Comparison of ENCODE assay signal across 19 cellular contexts in genomic region chr20:42494290-42494689, GRCh38.
"Had no signal": no experiment of that assay in that cellular context is flagged by ENCODE, and none has a peak within 500 bp of the region (broad histone marks: within the 10 kb centered on the region; RNA-seq: fewer than 3 reads in every experiment).

No MANE protein-coding gene starts in this region.

- H3K4me3 Mint-ChIP-seq: naive thymus-derived CD8-positive, alpha-beta T cell; neural crest cell had no signal

- DNase-seq: colonic mucosa; dermis blood vessel endothelial cell; foreskin melanocyte; head of caudate nucleus; kidney; mammary epithelial cell; mucosa of descending colon; naive thymus-derived CD8-positive, alpha-beta T cell; ovary; right cardiac atrium; small intestine; stimulated activated CD4-positive, alpha-beta T cell treated with anti-CD3 and anti-CD28 coated beads, Interleukin-12 subunit alpha, Interleukin-12 subunit beta, amount 100 ng/mL, for 4 hours; stimulated activated naive CD4-positive, alpha-beta T cell; stomach; substantia nigra; transverse colon had no signal

- H3K27ac Mint-ChIP-seq: naive thymus-derived CD8-positive, alpha-beta T cell had no signal

- H2AFZ ChIP-seq: hepatocyte had no signal

- H3K9me3 ChIP-seq: colonic mucosa, mucosa of descending colon, ovary, stomach, thoracic aorta, transverse colon had no signal

- H3K79me2 ChIP-seq: hepatocyte had no signal

- H3K36me3 ChIP-seq: colonic mucosa, ovary, stomach, thoracic aorta, transverse colon had no signal

- H3K4me1 Mint-ChIP-seq: neural crest cell had no signal

- H3K9me3 Mint-ChIP-seq: neural crest cell had no signal

- H3K36me3 Mint-ChIP-seq: naive thymus-derived CD8-positive, alpha-beta T cell had no signal

- H3K4me1 ChIP-seq: colonic mucosa, stomach, transverse colon had no signal

- H3K27me3 ChIP-seq: colonic mucosa, ovary, stomach, transverse colon had no signal

- ATAC-seq: mucosa of descending colon; naive thymus-derived CD8-positive, alpha-beta T cell; right cardiac atrium had no signal

- H3K4me3 ChIP-seq: colonic mucosa, hepatocyte, mucosa of descending colon, ovary, stomach, thoracic aorta, transverse colon had no signal

- FAIRE-seq: kidney, small intestine had no signal

- H3K27ac ChIP-seq: colonic mucosa, hepatocyte, ovary, stomach, thoracic aorta, transverse colon had no signal

- H3K4me2 ChIP-seq: hepatocyte had no signal
